Comparison of ENCODE assay signal across 33 cellular contexts in the genomic region with DNA sequence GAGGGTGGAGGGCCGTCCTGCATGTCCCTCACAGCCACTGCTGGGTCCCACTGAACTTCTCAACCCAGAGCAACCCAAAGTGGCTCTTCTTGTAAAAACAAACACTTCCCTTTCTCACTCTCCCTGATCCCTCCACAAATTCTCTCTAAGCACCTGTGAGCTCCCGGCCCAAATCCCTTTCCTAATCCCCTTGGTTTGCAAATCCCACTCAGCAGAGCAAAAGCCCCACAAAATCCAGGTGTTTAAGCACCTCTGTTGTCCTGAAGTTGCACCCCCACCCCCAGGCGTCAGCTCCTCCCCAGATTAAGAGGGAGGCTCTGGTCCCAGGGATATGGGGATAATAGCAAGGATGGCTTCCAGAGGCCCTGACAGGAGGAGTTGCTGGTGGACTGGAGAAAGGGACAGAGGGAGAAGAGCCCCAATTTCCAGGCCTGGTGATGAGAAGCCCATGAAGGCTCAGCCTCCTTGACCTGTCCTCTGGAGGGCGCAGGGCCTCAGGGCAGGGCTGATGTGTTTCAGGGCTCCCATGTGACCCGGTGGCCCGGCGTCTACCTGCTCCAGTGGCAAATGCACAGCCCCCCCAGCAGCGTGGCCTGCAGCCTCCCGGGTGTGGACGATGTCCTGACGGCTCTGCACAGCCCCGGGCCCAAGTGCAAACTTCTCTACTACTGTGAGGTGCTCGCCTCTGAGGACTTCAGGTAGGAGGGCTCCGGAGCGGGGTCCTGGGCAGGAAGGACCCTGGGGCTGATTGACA. TPM values are rescaled to one million over a fixed set of nuclear protein-coding genes. Genes with fewer than 3 reads are reported as not detected.
DNase-seq lines count a peak whose midpoint lies in the region; ATAC-seq and TF ChIP-seq lines count a peak whose summit lies in the region.
"Had no signal": no experiment of that assay in that cellular context is flagged by ENCODE, and none has a peak within 500 bp of the region (broad histone marks: within the 10 kb centered on the region; RNA-seq: fewer than 3 reads in every experiment).

No MANE protein-coding gene starts in this region.

- H3K9me3 Mint-ChIP-seq in activated naive CD4-positive, alpha-beta T cell treated with anti-CD3 and anti-CD28 coated beads, Interleukin-2, amount 10 ng/mL, durations not matched to agents 7 days and 5 days: no peaks in the 10 kb centered on the region
- H3K9me3 Mint-ChIP-seq in activated naive CD4-positive, alpha-beta T cell treated with anti-CD3 and anti-CD28 coated beads for 36 hours: no peaks in the 10 kb centered on the region
- H3K9me3 Mint-ChIP-seq in progenitor cell of endocrine pancreas (ENCODE audit: low read depth): no peaks in the 10 kb centered on the region
- H3K9me3 Mint-ChIP-seq: activated CD8-positive, alpha-beta T cell treated with anti-CD3 and anti-CD28 coated beads for 36 hours; activated naive CD4-positive, alpha-beta T cell treated with anti-CD3 and anti-CD28 coated beads, Interleukin-2, amount 50 U/mL, for 24 hours; activated T-helper 17 cell treated with anti-CD3 and anti-CD28 coated beads, Interleukin-2, amount 50 U/mL, for 72 hours; stimulated activated naive CD8-positive, alpha-beta T cell treated with anti-CD3 and anti-CD28 coated beads, Interleukin-15, amount 100 ng/mL, for 72 hours; T-helper 2 cell treated with Interferon-gamma antibody and Interleukin-4, amounts not matched to agents 5 μg/mL and 100 μg/mL, for 36 hours had no signal

- CTCF ChIA-PET in activated naive CD4-positive, alpha-beta T cell treated with anti-CD3 and anti-CD28 coated beads, Interleukin-2, amount 10 ng/mL, durations not matched to agents 7 days and 5 days (lab: Charles Lee): no interaction called here
- CTCF ChIA-PET in activated naive CD4-positive, alpha-beta T cell treated with anti-CD3 and anti-CD28 coated beads for 36 hours (lab: Charles Lee): no interaction called here

- intact Hi-C loops in activated naive CD4-positive, alpha-beta T cell treated with anti-CD3 and anti-CD28 coated beads for 36 hours (cut with micrococcal nuclease): no loop called here

- peak overlapping the region; percentile 37 for H3K27ac Mint-ChIP-seq in activated naive CD4-positive, alpha-beta T cell treated with anti-CD3 and anti-CD28 coated beads, Interleukin-2, amount 10 ng/mL, durations not matched to agents 7 days and 5 days
- no peak overlapping the region for H3K27ac Mint-ChIP-seq in activated naive CD4-positive, alpha-beta T cell treated with anti-CD3 and anti-CD28 coated beads for 36 hours
- no peak overlapping the region for H3K27ac Mint-ChIP-seq in progenitor cell of endocrine pancreas
- H3K27ac Mint-ChIP-seq: activated CD8-positive, alpha-beta T cell treated with anti-CD3 and anti-CD28 coated beads for 36 hours; activated naive CD4-positive, alpha-beta T cell treated with anti-CD3 and anti-CD28 coated beads, Interleukin-2, amount 50 U/mL, for 24 hours; activated T-helper 17 cell treated with anti-CD3 and anti-CD28 coated beads, Interleukin-2, amount 50 U/mL, for 72 hours; T-helper 2 cell treated with Interferon-gamma antibody and Interleukin-4, amounts not matched to agents 5 μg/mL and 100 μg/mL, for 36 hours had no signal

- no peak for ATAC-seq in foreskin keratinocyte
- ATAC-seq: activated CD8-positive, alpha-beta T cell treated with anti-CD3 and anti-CD28 coated beads for 36 hours; activated T-helper 17 cell treated with anti-CD3 and anti-CD28 coated beads, Interleukin-2, amount 50 U/mL, for 72 hours; left lobe of liver; stimulated activated naive CD8-positive, alpha-beta T cell treated with anti-CD3 and anti-CD28 coated beads, Interleukin-15, amount 100 ng/mL, for 72 hours had no signal

- H3K36me3 Mint-ChIP-seq in activated naive CD4-positive, alpha-beta T cell treated with anti-CD3 and anti-CD28 coated beads, Interleukin-2, amount 10 ng/mL, durations not matched to agents 7 days and 5 days: no peaks in the 10 kb centered on the region
- no peaks in the 10 kb centered on the region for H3K36me3 Mint-ChIP-seq in activated naive CD4-positive, alpha-beta T cell treated with anti-CD3 and anti-CD28 coated beads for 36 hours (ENCODE audit: low read depth)
- H3K36me3 Mint-ChIP-seq in progenitor cell of endocrine pancreas (ENCODE audit: insufficient read depth): no peaks in the 10 kb centered on the region
- H3K36me3 Mint-ChIP-seq: activated naive CD4-positive, alpha-beta T cell treated with anti-CD3 and anti-CD28 coated beads, Interleukin-2, amount 50 U/mL, for 24 hours had no signal

- no peaks in the 10 kb centered on the region for H3K4me1 Mint-ChIP-seq in activated naive CD4-positive, alpha-beta T cell treated with anti-CD3 and anti-CD28 coated beads, Interleukin-2, amount 10 ng/mL, durations not matched to agents 7 days and 5 days
- no peaks in the 10 kb centered on the region for H3K4me1 Mint-ChIP-seq in activated naive CD4-positive, alpha-beta T cell treated with anti-CD3 and anti-CD28 coated beads for 36 hours (ENCODE audit: low read depth)
- no peaks in the 10 kb centered on the region for H3K4me1 Mint-ChIP-seq in progenitor cell of endocrine pancreas (ENCODE audit: low read depth)
- H3K4me1 Mint-ChIP-seq: activated naive CD4-positive, alpha-beta T cell treated with anti-CD3 and anti-CD28 coated beads, Interleukin-2, amount 50 U/mL, for 24 hours; activated T-helper 17 cell treated with anti-CD3 and anti-CD28 coated beads, Interleukin-2, amount 50 U/mL, for 72 hours; stimulated activated naive CD8-positive, alpha-beta T cell treated with anti-CD3 and anti-CD28 coated beads, Interleukin-15, amount 100 ng/mL, for 72 hours had no signal

- H3K27ac ChIP-seq in caudate nucleus (ENCODE audit: low read depth, low read length): peak overlapping the region; percentile 87
- H3K27ac ChIP-seq in foreskin keratinocyte: no peak overlapping the region
- H3K27ac ChIP-seq: brain microvascular endothelial cell, C4-2B, neutrophil, right lobe of liver, spleen, uterus had no signal

- H3K27me3 Mint-ChIP-seq in activated naive CD4-positive, alpha-beta T cell treated with anti-CD3 and anti-CD28 coated beads, Interleukin-2, amount 10 ng/mL, durations not matched to agents 7 days and 5 days: peaks cover 31% of the 10 kb centered on the region
- H3K27me3 Mint-ChIP-seq in activated naive CD4-positive, alpha-beta T cell treated with anti-CD3 and anti-CD28 coated beads for 36 hours (ENCODE audit: low read depth): peaks cover 7% of the 10 kb centered on the region
- H3K27me3 Mint-ChIP-seq in progenitor cell of endocrine pancreas: peaks cover 15% of the 10 kb centered on the region
- H3K27me3 Mint-ChIP-seq: activated CD8-positive, alpha-beta T cell treated with anti-CD3 and anti-CD28 coated beads for 36 hours; activated naive CD4-positive, alpha-beta T cell treated with anti-CD3 and anti-CD28 coated beads, Interleukin-2, amount 50 U/mL, for 24 hours had no signal

- H3K27me3 ChIP-seq in foreskin keratinocyte: peaks cover 4% of the 10 kb centered on the region
- H3K27me3 ChIP-seq: dorsolateral prefrontal cortex, right lobe of liver, uterus had no signal

- DNase-seq in activated naive CD4-positive, alpha-beta T cell treated with anti-CD3 and anti-CD28 coated beads, Interleukin-2, amount 10 ng/mL, durations not matched to agents 7 days and 5 days: no peak
- no peak for DNase-seq in activated naive CD4-positive, alpha-beta T cell treated with anti-CD3 and anti-CD28 coated beads for 36 hours
- DNase-seq in NCI-H82 (lab: John Stamatoyannopoulos, UW) (peak; percentile 85), caudate nucleus (lab: John Stamatoyannopoulos, UW) (no peak), progenitor cell of endocrine pancreas (ENCODE audit: low spot score, unreplicated experiment) (no peak), mesenteric fat pad (ENCODE audit: low spot score) (no peak), foreskin keratinocyte (no peak), NCI-H1694 (lab: John Stamatoyannopoulos, UW) (no peak)
- DNase-seq: activated CD8-positive, alpha-beta memory T cell treated with anti-CD3 and anti-CD28 coated beads, Interleukin-2, amount 50 U/mL, for 48 hours; activated CD8-positive, alpha-beta T cell treated with anti-CD3 and anti-CD28 coated beads for 36 hours; amniotic stem cell; brain microvascular endothelial cell; Caco-2; dorsolateral prefrontal cortex; IMR-90; NCI-H146; NCI-H446 treated with DMSO at 0.1 percent for 48 hours; OCI-M1; right lobe of liver; Right ventricle myocardium superior; spleen; stimulated activated CD4-positive, alpha-beta T cell treated with anti-CD3 and anti-CD28 coated beads, Interleukin-2, amount 100 ng/mL, for 24 hours; stimulated activated naive CD8-positive, alpha-beta T cell treated with anti-CD3 and anti-CD28 coated beads, Interleukin-15, amount 100 ng/mL, for 72 hours; uterus had no signal

- H3K4me3 Mint-ChIP-seq in activated naive CD4-positive, alpha-beta T cell treated with anti-CD3 and anti-CD28 coated beads, Interleukin-2, amount 10 ng/mL, durations not matched to agents 7 days and 5 days: no peak overlapping the region
- H3K4me3 Mint-ChIP-seq in activated naive CD4-positive, alpha-beta T cell treated with anti-CD3 and anti-CD28 coated beads for 36 hours: no peak overlapping the region
- H3K4me3 Mint-ChIP-seq in progenitor cell of endocrine pancreas (ENCODE audit: low read depth): no peak overlapping the region
- H3K4me3 Mint-ChIP-seq: activated CD8-positive, alpha-beta T cell treated with anti-CD3 and anti-CD28 coated beads for 36 hours; activated naive CD4-positive, alpha-beta T cell treated with anti-CD3 and anti-CD28 coated beads, Interleukin-2, amount 50 U/mL, for 24 hours; activated T-helper 17 cell treated with anti-CD3 and anti-CD28 coated beads, Interleukin-2, amount 50 U/mL, for 72 hours; stimulated activated naive CD8-positive, alpha-beta T cell treated with anti-CD3 and anti-CD28 coated beads, Interleukin-15, amount 100 ng/mL, for 72 hours; T-helper 2 cell treated with Interferon-gamma antibody and Interleukin-4, amounts not matched to agents 5 μg/mL and 100 μg/mL, for 36 hours had no signal

- TF ChIP-seq CTCF in progenitor cell of endocrine pancreas (IDR thresholded peaks at IDR 0.05; ENCODE audit: unreplicated experiment) (peak; percentile 13), foreskin keratinocyte (conservative IDR thresholded peaks at IDR 0.05) (no peak)

- H3K4me1 ChIP-seq in foreskin keratinocyte: no peaks in the 10 kb centered on the region
- H3K4me1 ChIP-seq: Caco-2, right lobe of liver, spleen, uterus had no signal

RNA-seq across cellular contexts. Expression of a gene that starts 23.0 kb away (rescaled TPM):
- total RNA-seq in activated naive CD4-positive, alpha-beta T cell treated with anti-CD3 and anti-CD28 coated beads for 36 hours: 1 to 10 TPM; 5.8 to 7.9 TPM
- total RNA-seq in progenitor cell of endocrine pancreas: 28.4 and 29.2 TPM in 2 replicates
- total RNA-seq in mesenteric fat pad: 12.1 TPM
- 11.0 and 12.3 TPM in 2 replicates for total RNA-seq in foreskin keratinocyte
- 10.9 and 11.0 TPM in 2 replicates for polyA plus RNA-seq in foreskin keratinocyte

RNA-seq across cellular contexts. Expression of a gene that starts 52.6 kb away (rescaled TPM):
- not detected for total RNA-seq in activated naive CD4-positive, alpha-beta T cell treated with anti-CD3 and anti-CD28 coated beads for 36 hours
- total RNA-seq in progenitor cell of endocrine pancreas (1.8 and 2.1 TPM in 2 replicates), mesenteric fat pad (0.35 TPM), foreskin keratinocyte (0.03 TPM in 1 of 2 replicates, not detected in the other)
- polyA plus RNA-seq in foreskin keratinocyte: not detected in 2 replicates
- total RNA-seq: A172, chondrocyte, endothelial cell of umbilical vein, IMR-90 had no signal
- polyA plus RNA-seq: endothelial cell of umbilical vein had no signal

RNA-seq across cellular contexts. Expression of a gene that starts 55.0 kb away (rescaled TPM):
- not detected for total RNA-seq in activated naive CD4-positive, alpha-beta T cell treated with anti-CD3 and anti-CD28 coated beads for 36 hours
- total RNA-seq in progenitor cell of endocrine pancreas (not detected in 2 replicates), mesenteric fat pad (14.1 TPM), foreskin keratinocyte (not detected in 2 replicates)
- not detected in 2 replicates for polyA plus RNA-seq in foreskin keratinocyte
- total RNA-seq: A172; activated CD8-positive, alpha-beta T cell treated with anti-CD3 and anti-CD28 coated beads for 36 hours; activated T-helper 17 cell treated with anti-CD3 and anti-CD28 coated beads, Interleukin-2, amount 50 U/mL, for 72 hours; Caco-2; chondrocyte; endothelial cell of umbilical vein; left lobe of liver; right lobe of liver had no signal
- polyA plus RNA-seq: endothelial cell of umbilical vein had no signal

Comparison
In these comparisons a context has a peak if more than half of its experiments do, and no peak if none do; other contexts are left out.
1. RNA of a gene that starts 55.0 kb away (total RNA-seq): 14.1 TPM in mesenteric fat pad (single experiment); not detected in activated naive CD4-positive, alpha-beta T cell treated with anti-CD3 and anti-CD28 coated beads for 36 hours, not detected in progenitor cell of endocrine pancreas and not detected in foreskin keratinocyte; every median in the first group is over 10 times any median in the second.